Comparison of ENCODE assay signal across 9 cellular contexts in the genomic region with DNA sequence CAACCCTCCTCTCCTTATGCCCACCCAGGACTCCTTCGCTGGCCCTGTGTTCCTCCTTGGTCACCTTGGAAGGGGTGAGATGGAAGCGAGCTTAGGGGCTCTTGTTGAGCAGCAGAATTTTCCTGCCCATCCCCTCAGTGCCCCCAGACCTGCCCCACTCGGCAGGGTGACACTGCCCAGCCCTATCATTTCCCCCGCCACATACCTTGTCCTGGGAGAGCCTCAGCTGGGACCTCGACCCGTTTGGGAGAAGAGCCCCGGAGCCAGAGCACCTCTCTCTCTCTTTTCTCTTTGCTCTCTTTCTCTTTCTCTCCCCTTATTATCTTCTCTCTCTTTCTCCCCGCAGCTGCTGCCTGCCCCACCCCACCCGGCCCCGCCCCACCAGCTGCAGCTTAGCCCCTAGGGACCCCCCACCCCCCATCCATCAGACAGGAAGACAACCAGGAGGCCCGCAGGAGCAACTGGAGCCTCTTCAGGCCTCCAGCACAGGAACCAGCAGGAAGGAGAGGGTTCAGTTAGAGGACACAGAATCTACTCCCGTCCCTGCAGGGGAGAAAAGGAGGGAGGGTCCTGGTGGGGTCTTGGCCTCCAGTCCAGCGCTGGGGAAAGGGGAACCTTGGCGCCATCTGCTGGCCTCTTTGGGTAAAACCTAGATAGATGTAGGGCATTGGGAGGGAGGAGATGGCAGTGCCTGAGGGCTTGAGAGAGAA. TPM values are rescaled to one million over a fixed set of nuclear protein-coding genes. Genes with fewer than 3 reads are reported as not detected.
DNase-seq lines count a peak whose midpoint lies in the region; TF ChIP-seq lines count a peak whose summit lies in the region.
"Had no signal": no experiment of that assay in that cellular context is flagged by ENCODE, and none has a peak within 500 bp of the region (broad histone marks: within the 10 kb centered on the region; RNA-seq: fewer than 3 reads in every experiment).

No MANE protein-coding gene starts in this region.

- 20 to 24% methylated on average over 12 of the region's 14 CpGs for WGBS in ectodermal cell, 2 experiments

- TF ChIP-seq CTCF in AG10803 (conservative IDR thresholded peaks at IDR 0.05; ENCODE audit: low read length) = peak; percentile 80

- H3K4me3 ChIP-seq in AG10803 (ENCODE audit: low read length) = no peak overlapping the region
- H3K4me3 ChIP-seq in H7 (ENCODE audit: insufficient read depth, low read depth, low read length) = no peak overlapping the region
- H3K4me3 ChIP-seq in ectodermal cell (ENCODE audit: insufficient read depth, low read depth, low read length) = peak overlapping the region; percentile 45

- H3K9me3 ChIP-seq in ectodermal cell (ENCODE audit: control insufficient read depth, low read length) = no peaks in the 10 kb centered on the region

- H3K27me3 ChIP-seq in H7 (ENCODE audit: control insufficient read depth, insufficient read depth, low read length) (peaks cover 36% of the 10 kb centered on the region), ectodermal cell (ENCODE audit: control insufficient read depth, insufficient read depth, low read length, poor library complexity, severe bottlenecking) (peaks cover 16% of the 10 kb centered on the region)

- H3K27ac ChIP-seq in ectodermal cell (ENCODE audit: insufficient read depth, low read depth, low read length, poor library complexity, severe bottlenecking) = peak overlapping the region; percentile 63

- H3K4me1 ChIP-seq in ectodermal cell (ENCODE audit: control insufficient read depth, insufficient read depth, low read length) = peaks cover 37% of the 10 kb centered on the region

- no peak for DNase-seq in AG10803 (ENCODE audit: low read depth)
- DNase-seq in H7 = peak; percentile 95
- peak; percentile 72 for DNase-seq in NCI-H524 treated with DMSO at 0.1 percent for 48 hours (lab: John Stamatoyannopoulos, UW)
- peak; percentile 54 to 56 for DNase-seq in activated CD4-positive, alpha-beta T cell treated with anti-CD3 and anti-CD28 coated beads, Interleukin-2, amount 50 U/mL, for 24 hours (ENCODE audit: low read depth in 1 of 2, low spot score in 1 of 2)
- peak; percentile 71 for DNase-seq in medulla oblongata (ENCODE audit: extremely low spot score)
- DNase-seq in stimulated activated CD8-positive, alpha-beta memory T cell treated with anti-CD3 and anti-CD28 coated beads, Interleukin-15, amount 100 ng/mL, for 24 hours (ENCODE audit: low read depth) = peak; percentile 51
- DNase-seq in occipital lobe (lab: John Stamatoyannopoulos, UW) = no peak

- H3K36me3 ChIP-seq in H7 (replicated peaks; ENCODE audit: control insufficient read depth, insufficient read depth, low read length) (no peaks in the 10 kb centered on the region), ectodermal cell (ENCODE audit: control insufficient read depth, insufficient read depth, low read length) (no peaks in the 10 kb centered on the region)

RNA-seq across cellular contexts. Expression of a gene that starts 1.6 kb away (rescaled TPM):
- 0.63 and 4.4 TPM in 2 replicates for total RNA-seq in H7 (2014; rRNA removed; shearing (Covaris generic))
- 31.8 TPM for polyA plus RNA-seq in ectodermal cell (2013, experiment 1 of 4)
- polyA plus RNA-seq in ectodermal cell (2013, experiment 2 of 4) = 35.5 TPM
- 28.4 TPM for polyA plus RNA-seq in ectodermal cell (2013, experiment 3 of 4)
- polyA plus RNA-seq in ectodermal cell (2013, experiment 4 of 4) = 40.0 TPM
- total RNA-seq in occipital lobe = 17.0 TPM

RNA-seq across cellular contexts. Expression of a gene that starts 13.9 kb away (rescaled TPM):
- 0.89 and 2.6 TPM in 2 replicates for total RNA-seq in H7 (2014; rRNA removed; shearing (Covaris generic))
- polyA plus RNA-seq in ectodermal cell (2013, experiment 1 of 4) = 1.2 TPM
- polyA plus RNA-seq in ectodermal cell (2013, experiment 2 of 4) = 2.8 TPM
- 3.7 TPM for polyA plus RNA-seq in ectodermal cell (2013, experiment 3 of 4)
- 2.7 TPM for polyA plus RNA-seq in ectodermal cell (2013, experiment 4 of 4)
- 44.0 TPM for total RNA-seq in occipital lobe
- total RNA-seq: urinary bladder had no signal

RNA-seq across cellular contexts. Expression of a gene that starts 28.8 kb away (rescaled TPM):
- 5.4 and 9.8 TPM in 2 replicates for total RNA-seq in H7 (2014; rRNA removed; shearing (Covaris generic))
- polyA plus RNA-seq in ectodermal cell (2013, experiment 1 of 4) = 5.9 TPM
- polyA plus RNA-seq in ectodermal cell (2013, experiment 2 of 4) = 10.5 TPM
- 10.1 TPM for polyA plus RNA-seq in ectodermal cell (2013, experiment 3 of 4)
- 14.3 TPM for polyA plus RNA-seq in ectodermal cell (2013, experiment 4 of 4)
- 5.3 TPM for total RNA-seq in occipital lobe

RNA-seq across cellular contexts. Expression of a gene that starts 54.9 kb away (rescaled TPM):
- 83.0 and 83.4 TPM in 2 replicates for total RNA-seq in H7 (2014; rRNA removed; shearing (Covaris generic))
- polyA plus RNA-seq in ectodermal cell (2013, experiment 1 of 4) = 55.4 TPM
- 52.6 TPM for polyA plus RNA-seq in ectodermal cell (2013, experiment 2 of 4)
- polyA plus RNA-seq in ectodermal cell (2013, experiment 3 of 4) = 34.3 TPM
- 36.8 TPM for polyA plus RNA-seq in ectodermal cell (2013, experiment 4 of 4)
- 42.7 TPM for total RNA-seq in occipital lobe

RNA-seq across cellular contexts. Expression of a gene that starts 55.2 kb away (rescaled TPM):
- total RNA-seq in H7 (2014; rRNA removed; shearing (Covaris generic)) = 239 and 260 TPM in 2 replicates
- polyA plus RNA-seq in ectodermal cell (2013, experiment 1 of 4) = 95.1 TPM
- polyA plus RNA-seq in ectodermal cell (2013, experiment 2 of 4) = 112 TPM
- 75.9 TPM for polyA plus RNA-seq in ectodermal cell (2013, experiment 3 of 4)
- 89.1 TPM for polyA plus RNA-seq in ectodermal cell (2013, experiment 4 of 4)
- 43.4 TPM for total RNA-seq in occipital lobe

Comparison
In these comparisons a context has a peak if more than half of its experiments do, and no peak if none do; other contexts are left out.
1. DNase-seq: peak in H7 (single experiment), NCI-H524 treated with DMSO at 0.1 percent for 48 hours (single experiment), activated CD4-positive, alpha-beta T cell treated with anti-CD3 and anti-CD28 coated beads, Interleukin-2, amount 50 U/mL, for 24 hours (2 of 2), medulla oblongata (single experiment) and stimulated activated CD8-positive, alpha-beta memory T cell treated with anti-CD3 and anti-CD28 coated beads, Interleukin-15, amount 100 ng/mL, for 24 hours (single experiment); none in AG10803 (single experiment) and occipital lobe (single experiment).
2. RNA of a gene that starts 13.9 kb away (total RNA-seq): 44.0 TPM in occipital lobe (single experiment); 0.89 to 2.6 TPM in H7; every median in the first group is over 10 times any median in the second.